ENCODE assay signal across 1 cellular context in the genomic region with DNA sequence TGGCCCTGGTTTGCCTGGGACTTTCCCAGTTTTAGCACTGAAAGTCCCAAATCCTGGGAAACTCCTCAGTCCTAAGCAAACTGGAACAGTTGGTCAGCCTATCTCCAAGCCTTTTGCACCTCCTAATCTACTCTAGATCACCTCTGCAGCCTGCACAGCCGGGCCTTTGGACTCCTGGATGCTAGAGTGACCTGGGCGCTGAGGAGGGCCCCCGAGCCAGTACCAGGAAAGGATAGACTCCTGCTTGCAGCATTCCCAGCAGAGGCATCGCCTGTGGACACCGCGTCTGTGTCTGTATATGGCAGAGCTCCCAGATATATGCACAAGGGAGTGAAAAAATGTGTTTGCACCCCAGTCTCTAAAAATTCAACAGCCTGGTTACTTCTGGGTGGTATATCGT.
A peak's percentile ranks its signal among the peaks of the same experiment; 100 is the strongest.
TF ChIP-seq lines count a peak whose summit lies in the region.

No MANE protein-coding gene starts in this region.

TF ChIP-seq in HepG2, 621 proteins besides CTCF, POLR2A, EP300 and RAD21 (continued from another document and continues in another):
- TF ChIP-seq DZIP1 (CRISPR knock-in tag; IDR thresholded peaks at IDR 0.05) = no peak
- TF ChIP-seq PAF1 (CRISPR knock-in tag; IDR thresholded peaks at IDR 0.05) = no peak
- TF ChIP-seq, protein P1, sequence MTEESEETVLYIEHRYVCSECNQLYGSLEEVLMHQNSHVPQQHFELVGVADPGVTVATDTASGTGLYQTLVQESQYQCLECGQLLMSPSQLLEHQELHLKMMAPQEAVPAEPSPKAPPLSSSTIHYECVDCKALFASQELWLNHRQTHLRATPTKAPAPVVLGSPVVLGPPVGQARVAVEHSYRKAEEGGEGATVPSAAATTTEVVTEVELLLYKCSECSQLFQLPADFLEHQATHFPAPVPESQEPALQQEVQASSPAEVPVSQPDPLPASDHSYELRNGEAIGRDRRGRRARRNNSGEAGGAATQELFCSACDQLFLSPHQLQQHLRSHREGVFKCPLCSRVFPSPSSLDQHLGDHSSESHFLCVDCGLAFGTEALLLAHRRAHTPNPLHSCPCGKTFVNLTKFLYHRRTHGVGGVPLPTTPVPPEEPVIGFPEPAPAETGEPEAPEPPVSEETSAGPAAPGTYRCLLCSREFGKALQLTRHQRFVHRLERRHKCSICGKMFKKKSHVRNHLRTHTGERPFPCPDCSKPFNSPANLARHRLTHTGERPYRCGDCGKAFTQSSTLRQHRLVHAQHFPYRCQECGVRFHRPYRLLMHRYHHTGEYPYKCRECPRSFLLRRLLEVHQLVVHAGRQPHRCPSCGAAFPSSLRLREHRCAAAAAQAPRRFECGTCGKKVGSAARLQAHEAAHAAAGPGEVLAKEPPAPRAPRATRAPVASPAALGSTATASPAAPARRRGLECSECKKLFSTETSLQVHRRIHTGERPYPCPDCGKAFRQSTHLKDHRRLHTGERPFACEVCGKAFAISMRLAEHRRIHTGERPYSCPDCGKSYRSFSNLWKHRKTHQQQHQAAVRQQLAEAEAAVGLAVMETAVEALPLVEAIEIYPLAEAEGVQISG (CRISPR knock-in tag; IDR thresholded peaks at IDR 0.05) = peak; percentile 44; the same call in 1 of the 2 replicates
- no peak for TF ChIP-seq RERE (CRISPR knock-in tag; IDR thresholded peaks at IDR 0.05; ENCODE audit: low read depth)
- TF ChIP-seq KAT7 (CRISPR knock-in tag; IDR thresholded peaks at IDR 0.05; ENCODE audit: borderline replicate concordance) = no peak
- TF ChIP-seq ZKSCAN5 (CRISPR knock-in tag; IDR thresholded peaks at IDR 0.05) = peak; percentile 55; the same call in 1 of the 2 replicates
- no peak for TF ChIP-seq ZNF766 (CRISPR knock-in tag; IDR thresholded peaks at IDR 0.05; ENCODE audit: borderline replicate concordance)
- peak; percentile 16; the same call in 1 of the 2 replicates for TF ChIP-seq ZNF292 (CRISPR knock-in tag; IDR thresholded peaks at IDR 0.05; ENCODE audit: borderline replicate concordance, low read depth)
- TF ChIP-seq NCOA2 (CRISPR knock-in tag; IDR thresholded peaks at IDR 0.05) = no peak
- TF ChIP-seq ZNF629 (CRISPR knock-in tag; conservative IDR thresholded peaks at IDR 0.05) = 0 out of 2 replicates have a peak, but pooled peaks have one; percentile 1
- TF ChIP-seq MXI1 (IDR thresholded peaks at IDR 0.05; ENCODE audit: borderline replicate concordance, low read depth, low read length) = no peak
- no peak for TF ChIP-seq MIER2 (CRISPR knock-in tag; IDR thresholded peaks at IDR 0.05)
- TF ChIP-seq ZSCAN25 (CRISPR knock-in tag; IDR thresholded peaks at IDR 0.05) = 0 out of 2 replicates have a peak, but pooled peaks have one; percentile 10
- TF ChIP-seq NCOR1 (IDR thresholded peaks at IDR 0.05; ENCODE audit: borderline replicate concordance, low read length) = peak; percentile 49; the same call in 1 of the 2 replicates
- no peak for TF ChIP-seq ZFP36L1 (CRISPR knock-in tag; IDR thresholded peaks at IDR 0.05)
- TF ChIP-seq SAP130 (CRISPR knock-in tag; IDR thresholded peaks at IDR 0.05; ENCODE audit: low read depth) = peak; percentile 40; the same call in 1 of the 2 replicates
- peak; percentile 43; the same call in 1 of the 2 replicates for TF ChIP-seq HNF4G (IDR thresholded peaks at IDR 0.05; ENCODE audit: borderline replicate concordance, low read depth, low read length)
- TF ChIP-seq HNF4G (CRISPR knock-in tag; IDR thresholded peaks at IDR 0.05; ENCODE audit: borderline replicate concordance, low read depth) = no peak
- TF ChIP-seq ZNF576 (CRISPR knock-in tag; IDR thresholded peaks at IDR 0.05) = no peak
- TF ChIP-seq U2AF1 (optimal IDR thresholded peaks at IDR 0.05; ENCODE audit: low read depth, low read length) = peak; percentile 51
- TF ChIP-seq MEIS2 (CRISPR knock-in tag; IDR thresholded peaks at IDR 0.05) = 0 out of 2 replicates have a peak, but pooled peaks have one; percentile 15
- TF ChIP-seq ZBTB42 (CRISPR knock-in tag; IDR thresholded peaks at IDR 0.05) = 0 out of 2 replicates have a peak, but pooled peaks have one; percentile 15
- 0 out of 2 replicates have a peak, but pooled peaks have one; percentile 1 for TF ChIP-seq TARDBP (CRISPR knock-in tag; IDR thresholded peaks at IDR 0.05)
- no peak for TF ChIP-seq EHMT2 (IDR thresholded peaks at IDR 0.05; ENCODE audit: borderline replicate concordance, low read depth, low read length)
- TF ChIP-seq, protein P2, sequence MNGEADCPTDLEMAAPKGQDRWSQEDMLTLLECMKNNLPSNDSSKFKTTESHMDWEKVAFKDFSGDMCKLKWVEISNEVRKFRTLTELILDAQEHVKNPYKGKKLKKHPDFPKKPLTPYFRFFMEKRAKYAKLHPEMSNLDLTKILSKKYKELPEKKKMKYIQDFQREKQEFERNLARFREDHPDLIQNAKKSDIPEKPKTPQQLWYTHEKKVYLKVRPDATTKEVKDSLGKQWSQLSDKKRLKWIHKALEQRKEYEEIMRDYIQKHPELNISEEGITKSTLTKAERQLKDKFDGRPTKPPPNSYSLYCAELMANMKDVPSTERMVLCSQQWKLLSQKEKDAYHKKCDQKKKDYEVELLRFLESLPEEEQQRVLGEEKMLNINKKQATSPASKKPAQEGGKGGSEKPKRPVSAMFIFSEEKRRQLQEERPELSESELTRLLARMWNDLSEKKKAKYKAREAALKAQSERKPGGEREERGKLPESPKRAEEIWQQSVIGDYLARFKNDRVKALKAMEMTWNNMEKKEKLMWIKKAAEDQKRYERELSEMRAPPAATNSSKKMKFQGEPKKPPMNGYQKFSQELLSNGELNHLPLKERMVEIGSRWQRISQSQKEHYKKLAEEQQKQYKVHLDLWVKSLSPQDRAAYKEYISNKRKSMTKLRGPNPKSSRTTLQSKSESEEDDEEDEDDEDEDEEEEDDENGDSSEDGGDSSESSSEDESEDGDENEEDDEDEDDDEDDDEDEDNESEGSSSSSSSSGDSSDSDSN (CRISPR knock-in tag; IDR thresholded peaks at IDR 0.05) = no peak
- no peak for TF ChIP-seq ZMYM2 (CRISPR knock-in tag; IDR thresholded peaks at IDR 0.05)
- TF ChIP-seq IKZF5 (CRISPR knock-in tag; IDR thresholded peaks at IDR 0.05) = peak; percentile 19; the same call in 1 of the 2 replicates
- 0 out of 2 replicates have a peak, but pooled peaks have one; percentile 46 for TF ChIP-seq ZNF546 (CRISPR knock-in tag; conservative IDR thresholded peaks at IDR 0.05)
- TF ChIP-seq ZNF710 (CRISPR knock-in tag; IDR thresholded peaks at IDR 0.05; ENCODE audit: borderline replicate concordance) = 0 out of 2 replicates have a peak, but pooled peaks have one; percentile 19
- TF ChIP-seq CHCHD3 (CRISPR knock-in tag; IDR thresholded peaks at IDR 0.05) = no peak
- TF ChIP-seq ZFY (CRISPR knock-in tag; IDR thresholded peaks at IDR 0.05) = 0 out of 2 replicates have a peak, but pooled peaks have one; percentile 5
- TF ChIP-seq, protein P3, sequence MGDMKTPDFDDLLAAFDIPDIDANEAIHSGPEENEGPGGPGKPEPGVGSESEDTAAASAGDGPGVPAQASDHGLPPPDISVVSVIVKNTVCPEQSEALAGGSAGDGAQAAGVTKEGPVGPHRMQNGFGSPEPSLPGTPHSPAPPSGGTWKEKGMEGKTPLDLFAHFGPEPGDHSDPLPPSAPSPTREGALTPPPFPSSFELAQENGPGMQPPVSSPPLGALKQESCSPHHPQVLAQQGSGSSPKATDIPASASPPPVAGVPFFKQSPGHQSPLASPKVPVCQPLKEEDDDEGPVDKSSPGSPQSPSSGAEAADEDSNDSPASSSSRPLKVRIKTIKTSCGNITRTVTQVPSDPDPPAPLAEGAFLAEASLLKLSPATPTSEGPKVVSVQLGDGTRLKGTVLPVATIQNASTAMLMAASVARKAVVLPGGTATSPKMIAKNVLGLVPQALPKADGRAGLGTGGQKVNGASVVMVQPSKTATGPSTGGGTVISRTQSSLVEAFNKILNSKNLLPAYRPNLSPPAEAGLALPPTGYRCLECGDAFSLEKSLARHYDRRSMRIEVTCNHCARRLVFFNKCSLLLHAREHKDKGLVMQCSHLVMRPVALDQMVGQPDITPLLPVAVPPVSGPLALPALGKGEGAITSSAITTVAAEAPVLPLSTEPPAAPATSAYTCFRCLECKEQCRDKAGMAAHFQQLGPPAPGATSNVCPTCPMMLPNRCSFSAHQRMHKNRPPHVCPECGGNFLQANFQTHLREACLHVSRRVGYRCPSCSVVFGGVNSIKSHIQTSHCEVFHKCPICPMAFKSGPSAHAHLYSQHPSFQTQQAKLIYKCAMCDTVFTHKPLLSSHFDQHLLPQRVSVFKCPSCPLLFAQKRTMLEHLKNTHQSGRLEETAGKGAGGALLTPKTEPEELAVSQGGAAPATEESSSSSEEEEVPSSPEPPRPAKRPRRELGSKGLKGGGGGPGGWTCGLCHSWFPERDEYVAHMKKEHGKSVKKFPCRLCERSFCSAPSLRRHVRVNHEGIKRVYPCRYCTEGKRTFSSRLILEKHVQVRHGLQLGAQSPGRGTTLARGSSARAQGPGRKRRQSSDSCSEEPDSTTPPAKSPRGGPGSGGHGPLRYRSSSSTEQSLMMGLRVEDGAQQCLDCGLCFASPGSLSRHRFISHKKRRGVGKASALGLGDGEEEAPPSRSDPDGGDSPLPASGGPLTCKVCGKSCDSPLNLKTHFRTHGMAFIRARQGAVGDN (CRISPR knock-in tag; IDR thresholded peaks at IDR 0.05) = peak; percentile 47; the same call in 1 of the 2 replicates
- no peak for TF ChIP-seq CHD2 (IDR thresholded peaks at IDR 0.05; ENCODE audit: low read depth, low read length)
- no peak for TF ChIP-seq ZNF274 (CRISPR knock-in tag; IDR thresholded peaks at IDR 0.05)
